In genomic region chr10:10271639-10272192, GRCh38 we compare ENCODE assay signal across 29 cellular contexts.
"Had no signal": no experiment of that assay in that cellular context is flagged by ENCODE, and none has a peak within 500 bp of the region (broad histone marks: within the 10 kb centered on the region; RNA-seq: fewer than 3 reads in every experiment).

No MANE protein-coding gene starts in this region.

- H3K4me3 ChIP-seq: ascending aorta, cardiac muscle cell, Peyer's patch, SJCRH30, SK-N-MC had no signal

- H3K9me3 ChIP-seq: ascending aorta, Peyer's patch, SJCRH30 had no signal

- H3K27me3 Mint-ChIP-seq: activated CD4-positive, alpha-beta T cell treated with anti-CD3 and anti-CD28 coated beads, Interleukin-2, amount 10 ng/mL, durations not matched to agents 24 days and 14 days; central memory CD8-positive, alpha-beta T cell had no signal

- H3K27ac ChIP-seq: ascending aorta, cardiac muscle cell, Peyer's patch, SJCRH30, SK-N-MC, WERI-Rb-1 had no signal

- H3K9me3 Mint-ChIP-seq: activated CD4-positive, alpha-beta T cell treated with anti-CD3 and anti-CD28 coated beads, Interleukin-2, amount 10 ng/mL, durations not matched to agents 24 days and 14 days; activated naive CD4-positive, alpha-beta T cell treated with anti-CD3 and anti-CD28 coated beads, Interleukin-2, amount 50 U/mL, for 24 hours; activated T-cell treated with anti-CD3 and anti-CD28 coated beads, Interleukin-2, amount 50 U/mL, for 24 hours; activated T-helper 2 cell treated with anti-CD3 and anti-CD28 coated beads, Interferon-gamma antibody, Interleukin-2, Interleukin-4, amounts not matched to agents 10 μg/mL and 5 μg/mL and 100 μg/mL, durations not matched to agents 14 hours and 24 hours and 36 hours had no signal

- H3K4me1 Mint-ChIP-seq: activated CD4-positive, alpha-beta T cell treated with anti-CD3 and anti-CD28 coated beads, Interleukin-2, amount 10 ng/mL, durations not matched to agents 24 days and 14 days; activated naive CD4-positive, alpha-beta T cell treated with anti-CD3 and anti-CD28 coated beads, Interleukin-2, amount 50 U/mL, for 24 hours; central memory CD8-positive, alpha-beta T cell had no signal

- ATAC-seq: activated CD8-positive, alpha-beta T cell treated with anti-CD3 and anti-CD28 coated beads, Interleukin-2, amount 10 ng/mL, durations not matched to agents 7 days and 5 days; PC-3 had no signal

- H3K4me1 ChIP-seq: Peyer's patch, SJCRH30 had no signal

- DNase-seq: activated CD4-positive, alpha-beta T cell treated with anti-CD3 and anti-CD28 coated beads, Interleukin-2, amount 10 ng/mL, durations not matched to agents 24 days and 14 days; activated CD4-positive, alpha-beta T cell treated with anti-CD3 and anti-CD28 coated beads, Interleukin-2, amount 50 U/mL, for 48 hours; activated CD4-positive, CD25-positive, alpha-beta regulatory T cell; activated CD8-positive, alpha-beta T cell treated with anti-CD3 and anti-CD28 coated beads, Interleukin-2, amount 10 ng/mL, durations not matched to agents 7 days and 5 days; activated gamma-delta T cell; activated naive CD4-positive, alpha-beta T cell treated with Interleukin-2 at 50 U/mL for 16 hours; activated T-cell treated with anti-CD3 and anti-CD28 coated beads, Interleukin-2, amount 50 U/mL, for 24 hours; Karpas-422; KBM-7; NCI-H1105; NCI-H1417 treated with DMSO at 0.1 percent for 48 hours; NCI-H1694 treated with DMSO at 0.1 percent for 48 hours; NCI-H2029; NCI-H345; NCI-H524 treated with DMSO at 0.1 percent for 48 hours; NK-92 treated with Interleukin-12 subunit alpha and Interleukin-12 subunit beta, amount 100 ng/mL, for 24 hours; PC-3; Peyer's patch; RPMI8226; SHP77; SJCRH30; T1000; WERI-Rb-1 had no signal

- H3K36me3 ChIP-seq: ascending aorta, cardiac muscle cell, Peyer's patch, SJCRH30, WERI-Rb-1 had no signal

- H3K4me3 Mint-ChIP-seq: activated CD4-positive, alpha-beta T cell treated with anti-CD3 and anti-CD28 coated beads, Interleukin-2, amount 10 ng/mL, durations not matched to agents 24 days and 14 days; activated CD8-positive, alpha-beta T cell treated with anti-CD3 and anti-CD28 coated beads, Interleukin-2, amount 10 ng/mL, durations not matched to agents 7 days and 5 days; activated naive CD4-positive, alpha-beta T cell treated with anti-CD3 and anti-CD28 coated beads, Interleukin-2, amount 50 U/mL, for 24 hours; activated T-cell treated with anti-CD3 and anti-CD28 coated beads, Interleukin-2, amount 50 U/mL, for 24 hours; central memory CD8-positive, alpha-beta T cell had no signal

- H3K27me3 ChIP-seq: ascending aorta, cardiac muscle cell, Peyer's patch, SJCRH30 had no signal

- H3K36me3 Mint-ChIP-seq: activated naive CD4-positive, alpha-beta T cell treated with anti-CD3 and anti-CD28 coated beads, Interleukin-2, amount 50 U/mL, for 24 hours had no signal

- H3K27ac Mint-ChIP-seq: activated CD4-positive, alpha-beta T cell treated with anti-CD3 and anti-CD28 coated beads, Interleukin-2, amount 10 ng/mL, durations not matched to agents 24 days and 14 days; activated CD8-positive, alpha-beta T cell treated with anti-CD3 and anti-CD28 coated beads, Interleukin-2, amount 10 ng/mL, durations not matched to agents 7 days and 5 days; activated naive CD4-positive, alpha-beta T cell treated with anti-CD3 and anti-CD28 coated beads, Interleukin-2, amount 50 U/mL, for 24 hours; activated T-cell treated with anti-CD3 and anti-CD28 coated beads, Interleukin-2, amount 50 U/mL, for 24 hours; activated T-helper 2 cell treated with anti-CD3 and anti-CD28 coated beads, Interferon-gamma antibody, Interleukin-2, Interleukin-4, amounts not matched to agents 10 μg/mL and 5 μg/mL and 100 μg/mL, durations not matched to agents 14 hours and 24 hours and 36 hours had no signal
